21 cellular contexts compared by ENCODE assay signal in genomic region chr11:70466154-70466553, GRCh38.
DNase-seq lines count a peak whose midpoint lies in the region; ATAC-seq, FAIRE-seq and TF ChIP-seq lines count a peak whose summit lies in the region.
"Had no signal": no experiment of that assay in that cellular context is flagged by ENCODE, and none has a peak within 500 bp of the region (broad histone marks: within the 10 kb centered on the region; RNA-seq: fewer than 3 reads in every experiment).

No MANE protein-coding gene starts in this region.

- no peak overlapping the region for H3K4me3 Mint-ChIP-seq in endothelial cell (ENCODE audit: unreplicated experiment)
- H3K4me3 Mint-ChIP-seq in CD4-positive, alpha-beta memory T cell, result no peak overlapping the region
- H3K4me3 Mint-ChIP-seq: B cell had no signal

- H3K36me3 Mint-ChIP-seq in endothelial cell (ENCODE audit: low read depth, unreplicated experiment), result peaks cover 3% of the 10 kb centered on the region
- no peaks in the 10 kb centered on the region for H3K36me3 Mint-ChIP-seq in CD4-positive, alpha-beta memory T cell

- no peak overlapping the region for H3K4me3 ChIP-seq in A549
- H3K4me3 ChIP-seq in CD4-positive, alpha-beta memory T cell (ENCODE audit: low read length in 2 of 2), result no peak overlapping the region
- H3K4me3 ChIP-seq: body of pancreas, dorsolateral prefrontal cortex, esophagus squamous epithelium, heart left ventricle, sigmoid colon, thoracic aorta had no signal

- TF ChIP-seq POLR2A in A549 (IDR thresholded peaks at IDR 0.05; ENCODE audit: low read length), result no peak

- CTCF ChIA-PET in A549 (lab: Yijun Ruan, JAX) (interaction anchor here (0.6 to 3.4 kb wide), 6 partner anchors 10 to 338 kb away, joined by 3 to 22 read pairs (median 4); no protein-coding TSS in a partner anchor), RWPE1 (lab: Yijun Ruan, JAX) (no interaction called here)
- CTCF ChIA-PET in CD4-positive, alpha-beta memory T cell (lab: Charles Lee; ENCODE audit: partially characterized antibody), result no interaction called here

- POLR2A ChIA-PET in A549 (lab: Yijun Ruan, JAX) (no interaction called here), RWPE1 (lab: Yijun Ruan, JAX; ENCODE audit: low non-redundant PET) (no interaction called here)
- POLR2A ChIA-PET in CD4-positive, alpha-beta memory T cell (lab: Charles Lee; ENCODE audit: partially characterized antibody), result no interaction called here

- ATAC-seq in A549, result peak; percentile 48 to 56; a peak in 5 of 6 replicates
- ATAC-seq in GM21381 (IDR thresholded peaks at IDR 0.05; ENCODE audit: unreplicated experiment), result no peak
- ATAC-seq: body of pancreas, heart left ventricle had no signal

- DNase-seq in A549 (ENCODE audit: low read depth in 1 of 2, low spot score in 1 of 2), result peak; percentile 25 to 27
- peak; percentile 29 for DNase-seq in EH (ENCODE audit: low read depth)
- peak; percentile 58 for DNase-seq in RWPE1 (ENCODE audit: low spot score)
- DNase-seq in iPS-NIHi7 (ENCODE audit: extremely low spot score), result peak; percentile 35
- DNase-seq in SHP77 treated with DMSO at 0.1 percent for 48 hours (lab: John Stamatoyannopoulos, UW), result no peak
- DNase-seq in endothelial cell (ENCODE audit: low spot score), result no peak
- DNase-seq in CD4-positive, alpha-beta memory T cell, result no peak
- DNase-seq: activated naive CD4-positive, alpha-beta T cell treated with Interleukin-2 at 50 U/mL for 16 hours; body of pancreas; DMS 273 treated with DMSO at 0.1 percent for 48 hours; esophagus squamous epithelium; heart left ventricle; kidney glomerular epithelial cell; NCI-H748 treated with DMSO at 0.1 percent for 48 hours; sigmoid colon; T-helper 2 cell had no signal

- no peak overlapping the region for H3K27ac Mint-ChIP-seq in endothelial cell (ENCODE audit: unreplicated experiment)
- no peak overlapping the region for H3K27ac Mint-ChIP-seq in CD4-positive, alpha-beta memory T cell
- H3K27ac Mint-ChIP-seq: B cell had no signal

- TF ChIP-seq CTCF in A549 (IDR thresholded peaks at IDR 0.05) (no peak), RWPE1 (conservative IDR thresholded peaks at IDR 0.05; ENCODE audit: low read depth) (no peak), endothelial cell (IDR thresholded peaks at IDR 0.05; ENCODE audit: unreplicated experiment) (no peak)

- no peaks in the 10 kb centered on the region for H3K4me1 Mint-ChIP-seq in endothelial cell (ENCODE audit: unreplicated experiment)
- no peaks in the 10 kb centered on the region for H3K4me1 Mint-ChIP-seq in CD4-positive, alpha-beta memory T cell

- peaks cover 5% of the 10 kb centered on the region for H3K27me3 Mint-ChIP-seq in endothelial cell (ENCODE audit: unreplicated experiment)
- H3K27me3 Mint-ChIP-seq in CD4-positive, alpha-beta memory T cell, result peaks cover 6 to 21% of the 10 kb centered on the region in 2 donors

- no peak for TF ChIP-seq RAD21 in A549 (conservative IDR thresholded peaks at IDR 0.05 in 1 of 2, IDR thresholded peaks at IDR 0.05 in 1 of 2)

- H3K36me3 ChIP-seq in CD4-positive, alpha-beta memory T cell (ENCODE audit: insufficient read depth, low read length), result no peaks in the 10 kb centered on the region
- H3K36me3 ChIP-seq: esophagus squamous epithelium, heart left ventricle, sigmoid colon, thoracic aorta had no signal

- H3K27ac ChIP-seq in A549, result no peak overlapping the region
- H3K27ac ChIP-seq in RWPE1, result no peak overlapping the region
- no peak overlapping the region for H3K27ac ChIP-seq in CD4-positive, alpha-beta memory T cell (ENCODE audit: low read depth, low read length)
- H3K27ac ChIP-seq: body of pancreas, esophagus squamous epithelium, heart left ventricle, sigmoid colon, thoracic aorta had no signal

- FAIRE-seq in A549 (lab: Jason Lieb, UNC), result no peak
- FAIRE-seq: RCC 7860 had no signal

- no peaks in the 10 kb centered on the region for H3K4me1 ChIP-seq in A549
- no peaks in the 10 kb centered on the region for H3K4me1 ChIP-seq in CD4-positive, alpha-beta memory T cell (ENCODE audit: insufficient read depth, low read length)
- H3K4me1 ChIP-seq: body of pancreas, esophagus squamous epithelium had no signal

- H3K9me3 Mint-ChIP-seq in endothelial cell (ENCODE audit: unreplicated experiment), result no peaks in the 10 kb centered on the region
- no peaks in the 10 kb centered on the region for H3K9me3 Mint-ChIP-seq in CD4-positive, alpha-beta memory T cell

- intact Hi-C loops in CD4-positive, alpha-beta memory T cell (cut with micrococcal nuclease), result no loop called here

- WGBS in A549 (ENCODE audit: missing lambda C conversion rate), result 45% methylated on average over 7 of the region's 10 CpGs

- TF ChIP-seq EP300 in A549 (IDR thresholded peaks at IDR 0.05), result no peak

- no peaks in the 10 kb centered on the region for H3K9me3 ChIP-seq in A549
- H3K9me3 ChIP-seq in CD4-positive, alpha-beta memory T cell (ENCODE audit: control insufficient read depth in 1 of 2, low read length in 2 of 2), result no peaks in the 10 kb centered on the region
- H3K9me3 ChIP-seq: body of pancreas, esophagus squamous epithelium, heart left ventricle, sigmoid colon, thoracic aorta had no signal

- H3K4me2 ChIP-seq in A549, result no peak overlapping the region

- no peaks in the 10 kb centered on the region for H3K27me3 ChIP-seq in CD4-positive, alpha-beta memory T cell (ENCODE audit: insufficient read depth, low read length)
- H3K27me3 ChIP-seq: body of pancreas, dorsolateral prefrontal cortex had no signal

TF ChIP-seq in A549, 52 proteins besides CTCF, POLR2A, EP300 and RAD21:
- TF ChIP-seq, protein P1, sequence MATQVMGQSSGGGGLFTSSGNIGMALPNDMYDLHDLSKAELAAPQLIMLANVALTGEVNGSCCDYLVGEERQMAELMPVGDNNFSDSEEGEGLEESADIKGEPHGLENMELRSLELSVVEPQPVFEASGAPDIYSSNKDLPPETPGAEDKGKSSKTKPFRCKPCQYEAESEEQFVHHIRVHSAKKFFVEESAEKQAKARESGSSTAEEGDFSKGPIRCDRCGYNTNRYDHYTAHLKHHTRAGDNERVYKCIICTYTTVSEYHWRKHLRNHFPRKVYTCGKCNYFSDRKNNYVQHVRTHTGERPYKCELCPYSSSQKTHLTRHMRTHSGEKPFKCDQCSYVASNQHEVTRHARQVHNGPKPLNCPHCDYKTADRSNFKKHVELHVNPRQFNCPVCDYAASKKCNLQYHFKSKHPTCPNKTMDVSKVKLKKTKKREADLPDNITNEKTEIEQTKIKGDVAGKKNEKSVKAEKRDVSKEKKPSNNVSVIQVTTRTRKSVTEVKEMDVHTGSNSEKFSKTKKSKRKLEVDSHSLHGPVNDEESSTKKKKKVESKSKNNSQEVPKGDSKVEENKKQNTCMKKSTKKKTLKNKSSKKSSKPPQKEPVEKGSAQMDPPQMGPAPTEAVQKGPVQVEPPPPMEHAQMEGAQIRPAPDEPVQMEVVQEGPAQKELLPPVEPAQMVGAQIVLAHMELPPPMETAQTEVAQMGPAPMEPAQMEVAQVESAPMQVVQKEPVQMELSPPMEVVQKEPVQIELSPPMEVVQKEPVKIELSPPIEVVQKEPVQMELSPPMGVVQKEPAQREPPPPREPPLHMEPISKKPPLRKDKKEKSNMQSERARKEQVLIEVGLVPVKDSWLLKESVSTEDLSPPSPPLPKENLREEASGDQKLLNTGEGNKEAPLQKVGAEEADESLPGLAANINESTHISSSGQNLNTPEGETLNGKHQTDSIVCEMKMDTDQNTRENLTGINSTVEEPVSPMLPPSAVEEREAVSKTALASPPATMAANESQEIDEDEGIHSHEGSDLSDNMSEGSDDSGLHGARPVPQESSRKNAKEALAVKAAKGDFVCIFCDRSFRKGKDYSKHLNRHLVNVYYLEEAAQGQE (IDR thresholded peaks at IDR 0.05), result no peak
- TF ChIP-seq RARB (CRISPR knock-in tag; IDR thresholded peaks at IDR 0.05) (no peak), FOSB (CRISPR knock-in tag; IDR thresholded peaks at IDR 0.05) (no peak), ZFP36 (IDR thresholded peaks at IDR 0.05; ENCODE audit: borderline replicate concordance, partially characterized antibody) (no peak), HEYL (CRISPR knock-in tag; IDR thresholded peaks at IDR 0.05) (no peak), FOSL2 (IDR thresholded peaks at IDR 0.05) (no peak), FOSL2 (CRISPR knock-in tag; IDR thresholded peaks at IDR 0.05) (no peak), HDAC2 (IDR thresholded peaks at IDR 0.05) (no peak), NFE2L2 (conservative IDR thresholded peaks at IDR 0.05; ENCODE audit: low read length) (no peak), ESRRA (IDR thresholded peaks at IDR 0.05; ENCODE audit: borderline replicate concordance, low read length) (no peak), ELK1 (IDR thresholded peaks at IDR 0.05; ENCODE audit: low read depth, low read length) (no peak), CBX8 (IDR thresholded peaks at IDR 0.05) (no peak), JUN (IDR thresholded peaks at IDR 0.05) (no peak), HES2 (IDR thresholded peaks at IDR 0.05) (no peak), CBX2 (IDR thresholded peaks at IDR 0.05; ENCODE audit: borderline replicate concordance, low read depth) (no peak), PBX3 (IDR thresholded peaks at IDR 0.05) (no peak)
TF ChIP-seq in A549: peak in this region for 0.

Comparison
In these comparisons a context has a peak if more than half of its experiments do, and no peak if none do; other contexts are left out.
1. DNase-seq: peak in A549 (2 of 2), EH (single experiment), RWPE1 (single experiment) and iPS-NIHi7 (single experiment); none in SHP77 treated with DMSO at 0.1 percent for 48 hours (single experiment), endothelial cell (single experiment) and CD4-positive, alpha-beta memory T cell (0 of 5).